ENCODE assay signal across 1 cellular context in the genomic region with DNA sequence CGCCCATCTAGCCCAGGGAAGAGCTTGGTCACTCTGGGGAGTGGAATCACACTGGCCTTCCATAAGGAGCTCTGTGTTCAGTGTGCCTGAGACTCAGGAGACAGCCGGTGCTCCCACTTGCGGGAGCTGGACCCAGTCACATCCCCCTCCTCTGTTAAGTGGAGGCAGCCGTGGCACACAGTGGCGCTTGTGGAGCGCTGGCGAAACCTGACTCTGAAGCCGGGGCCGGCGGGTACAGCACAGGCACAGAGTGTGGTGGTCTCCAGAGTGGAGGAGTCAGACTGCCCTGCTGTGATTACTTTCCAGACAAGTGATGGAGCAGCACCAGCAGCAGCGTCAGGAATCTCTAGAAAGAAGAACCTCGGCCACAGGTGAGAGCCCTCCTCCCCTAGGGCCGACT.
TF ChIP-seq lines count a peak whose summit lies in the region.

No MANE protein-coding gene starts in this region.

TF ChIP-seq in IMR-90, 13 proteins besides CTCF, POLR2A, EP300 and RAD21:
- TF ChIP-seq, protein P1, sequence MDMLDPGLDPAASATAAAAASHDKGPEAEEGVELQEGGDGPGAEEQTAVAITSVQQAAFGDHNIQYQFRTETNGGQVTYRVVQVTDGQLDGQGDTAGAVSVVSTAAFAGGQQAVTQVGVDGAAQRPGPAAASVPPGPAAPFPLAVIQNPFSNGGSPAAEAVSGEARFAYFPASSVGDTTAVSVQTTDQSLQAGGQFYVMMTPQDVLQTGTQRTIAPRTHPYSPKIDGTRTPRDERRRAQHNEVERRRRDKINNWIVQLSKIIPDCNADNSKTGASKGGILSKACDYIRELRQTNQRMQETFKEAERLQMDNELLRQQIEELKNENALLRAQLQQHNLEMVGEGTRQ (IDR thresholded peaks at IDR 0.05; ENCODE audit: low read depth, low read length) = no peak
- TF ChIP-seq CHD1 (IDR thresholded peaks at IDR 0.05; ENCODE audit: low read depth, low read length) (no peak), RFX5 (IDR thresholded peaks at IDR 0.05; ENCODE audit: low read depth, low read length) (no peak), MAFK (IDR thresholded peaks at IDR 0.05; ENCODE audit: low read depth, low read length) (no peak), RCOR1 (IDR thresholded peaks at IDR 0.05; ENCODE audit: insufficient replicate concordance, low read length) (no peak), MAZ (IDR thresholded peaks at IDR 0.05; ENCODE audit: borderline replicate concordance, low read depth, low read length) (no peak), SMC3 (IDR thresholded peaks at IDR 0.05; ENCODE audit: low read depth, low read length) (no peak), CEBPB (IDR thresholded peaks at IDR 0.05; ENCODE audit: low read depth, low read length) (no peak), NFE2L2 (IDR thresholded peaks at IDR 0.05; ENCODE audit: low read depth, low read length) (no peak), FOS (IDR thresholded peaks at IDR 0.05; ENCODE audit: low read depth, low read length) (no peak), BHLHE40 (IDR thresholded peaks at IDR 0.05; ENCODE audit: low read depth, low read length) (no peak), MXI1 (IDR thresholded peaks at IDR 0.05; ENCODE audit: borderline replicate concordance, low read depth, low read length) (no peak)
- TF ChIP-seq, protein P2, sequence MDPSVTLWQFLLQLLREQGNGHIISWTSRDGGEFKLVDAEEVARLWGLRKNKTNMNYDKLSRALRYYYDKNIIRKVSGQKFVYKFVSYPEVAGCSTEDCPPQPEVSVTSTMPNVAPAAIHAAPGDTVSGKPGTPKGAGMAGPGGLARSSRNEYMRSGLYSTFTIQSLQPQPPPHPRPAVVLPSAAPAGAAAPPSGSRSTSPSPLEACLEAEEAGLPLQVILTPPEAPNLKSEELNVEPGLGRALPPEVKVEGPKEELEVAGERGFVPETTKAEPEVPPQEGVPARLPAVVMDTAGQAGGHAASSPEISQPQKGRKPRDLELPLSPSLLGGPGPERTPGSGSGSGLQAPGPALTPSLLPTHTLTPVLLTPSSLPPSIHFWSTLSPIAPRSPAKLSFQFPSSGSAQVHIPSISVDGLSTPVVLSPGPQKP (IDR thresholded peaks at IDR 0.05; ENCODE audit: borderline replicate concordance, low read depth, low read length) = no peak
